9 cellular contexts compared by ENCODE assay signal in genomic region chr2:60796573-60797509, GRCh38. TPM values are rescaled to one million over a fixed set of nuclear protein-coding genes. Genes with fewer than 3 reads are reported as not detected.
DNase-seq lines count a peak whose midpoint lies in the region; FAIRE-seq and TF ChIP-seq lines count a peak whose summit lies in the region.
"Had no signal": no experiment of that assay in that cellular context is flagged by ENCODE, and none has a peak within 500 bp of the region (broad histone marks: within the 10 kb centered on the region; RNA-seq: fewer than 3 reads in every experiment).

No MANE protein-coding gene starts in this region.

- H3K27me3 ChIP-seq in Karpas-422 (ENCODE audit: low read length) (no peaks in the 10 kb centered on the region), small intestine (ENCODE audit: control insufficient read depth in 2 of 2, insufficient read depth in 2 of 2, low read length in 2 of 2) (no peaks in the 10 kb centered on the region), H7 (ENCODE audit: control insufficient read depth, insufficient read depth, low read length) (no peaks in the 10 kb centered on the region), BE2C (no peaks in the 10 kb centered on the region)

- H3K9me3 ChIP-seq in Karpas-422 (ENCODE audit: low read length) = no peaks in the 10 kb centered on the region
- no peaks in the 10 kb centered on the region for H3K9me3 ChIP-seq in small intestine (ENCODE audit: control insufficient read depth, low read depth)
- no peaks in the 10 kb centered on the region for H3K9me3 ChIP-seq in BE2C

- no peak overlapping the region for H3K9ac ChIP-seq in Karpas-422 (ENCODE audit: low read length)
- H3K9ac ChIP-seq: parathyroid adenoma had no signal

- peaks cover 61% of the 10 kb centered on the region; the same call in 1 of the 2 replicates for H3K36me3 ChIP-seq in Karpas-422 (ENCODE audit: insufficient read depth, low read length)
- H3K36me3 ChIP-seq in small intestine (ENCODE audit: control insufficient read depth in 2 of 2, insufficient read depth in 2 of 2, low read length in 2 of 2) = peaks cover 5 to 13% of the 10 kb centered on the region in 2 donors
- peaks cover 9% of the 10 kb centered on the region for H3K36me3 ChIP-seq in H7 (replicated peaks; ENCODE audit: control insufficient read depth, insufficient read depth, low read length)
- H3K36me3 ChIP-seq in BE2C = peaks cover 4% of the 10 kb centered on the region

- no peak for TF ChIP-seq CTCF in cardiac fibroblast (IDR thresholded peaks at IDR 0.05; ENCODE audit: low read depth, low read length)
- TF ChIP-seq CTCF in BE2C (IDR thresholded peaks at IDR 0.05; ENCODE audit: low read depth, low read length) = no peak

- H3K27me3 Mint-ChIP-seq in T-helper 1 cell treated with Interleukin-12 subunit alpha and Interleukin-12 subunit beta and Interleukin-4 antibody, amounts not matched to agents 30 μg/mL and 1 μg/mL, for 36 hours (ENCODE audit: low read depth) = no peaks in the 10 kb centered on the region

- WGBS in small intestine, 3 donors = 71 to 78% (median 77%) methylated on average over 6 of the region's 6 CpGs

- DNase-seq in T-helper 1 cell = no peak
- peak; percentile 63 for DNase-seq in Karpas-422
- peak; percentile 21 to 30 for DNase-seq in cardiac fibroblast (ENCODE audit: low read depth in 2 of 2)
- peak; percentile 15 for DNase-seq in small intestine
- no peak for DNase-seq in H7
- DNase-seq in BE2C = no peak
- no peak for DNase-seq in activated T-cell treated with anti-CD3 and anti-CD28 coated beads for 4 hours

- H3K4me1 ChIP-seq in Karpas-422 (ENCODE audit: low read length) (peaks cover 11% of the 10 kb centered on the region), small intestine (ENCODE audit: control insufficient read depth in 2 of 2, insufficient read depth in 1 of 2, low read depth in 1 of 2, low read length in 1 of 2) (no peaks in the 10 kb centered on the region), BE2C (no peaks in the 10 kb centered on the region)
- H3K4me1 ChIP-seq: parathyroid adenoma had no signal

- H4K20me1 ChIP-seq in Karpas-422 (ENCODE audit: insufficient read depth, low read depth, low read length) = no peaks in the 10 kb centered on the region

- no peaks in the 10 kb centered on the region for H3K9me2 ChIP-seq in Karpas-422 (replicated peaks; ENCODE audit: insufficient read depth, low read length)

- H3K79me2 ChIP-seq in Karpas-422 (ENCODE audit: low read length) = no peaks in the 10 kb centered on the region
- H3K79me2 ChIP-seq: parathyroid adenoma had no signal

- H3K4me3 ChIP-seq in Karpas-422 (ENCODE audit: low read length) = no peak overlapping the region
- no peak overlapping the region for H3K4me3 ChIP-seq in cardiac fibroblast (replicated peaks in 1 of 2; ENCODE audit: low read depth in 2 of 2, low read length in 2 of 2)
- H3K4me3 ChIP-seq in small intestine (ENCODE audit: low read depth in 1 of 2, low read length in 2 of 2) = no peak overlapping the region
- no peak overlapping the region for H3K4me3 ChIP-seq in H7 (ENCODE audit: insufficient read depth, low read depth, low read length)
- H3K4me3 ChIP-seq in BE2C (ENCODE audit: low read depth, low read length) = no peak overlapping the region

- no peak for FAIRE-seq in small intestine (lab: Jason Lieb, UNC)

- peak overlapping the region; percentile 51 for H3K27ac ChIP-seq in Karpas-422 (ENCODE audit: low read length)
- peak overlapping the region in 1 of 2 donors; percentile 27 for H3K27ac ChIP-seq in small intestine (ENCODE audit: low read depth in 1 of 2, low read length in 1 of 2)
- H3K27ac ChIP-seq: parathyroid adenoma had no signal

- peak overlapping the region; percentile 12 for H3K4me3 Mint-ChIP-seq in T-helper 1 cell treated with Interleukin-12 subunit alpha and Interleukin-12 subunit beta and Interleukin-4 antibody, amounts not matched to agents 30 μg/mL and 1 μg/mL, for 36 hours

- H3K27ac Mint-ChIP-seq in T-helper 1 cell treated with Interleukin-12 subunit alpha and Interleukin-12 subunit beta and Interleukin-4 antibody, amounts not matched to agents 30 μg/mL and 1 μg/mL, for 36 hours = peak overlapping the region; percentile 45

- no peak overlapping the region for H3K4me2 ChIP-seq in Karpas-422 (ENCODE audit: low read depth, low read length, poor library complexity, severe bottlenecking)

- peaks cover 38% of the 10 kb centered on the region for H3K36me3 Mint-ChIP-seq in T-helper 1 cell treated with Interleukin-12 subunit alpha and Interleukin-12 subunit beta and Interleukin-4 antibody, amounts not matched to agents 30 μg/mL and 1 μg/mL, for 36 hours (ENCODE audit: low read depth)

- no peaks in the 10 kb centered on the region for H3K9me3 Mint-ChIP-seq in T-helper 1 cell treated with Interleukin-12 subunit alpha and Interleukin-12 subunit beta and Interleukin-4 antibody, amounts not matched to agents 30 μg/mL and 1 μg/mL, for 36 hours

- no peak overlapping the region for H2AFZ ChIP-seq in Karpas-422 (ENCODE audit: low read length)
- H2AFZ ChIP-seq: parathyroid adenoma had no signal

- H3K4me1 Mint-ChIP-seq in T-helper 1 cell treated with Interleukin-12 subunit alpha and Interleukin-12 subunit beta and Interleukin-4 antibody, amounts not matched to agents 30 μg/mL and 1 μg/mL, for 36 hours (ENCODE audit: low read depth) = peaks cover 13% of the 10 kb centered on the region

RNA-seq across cellular contexts. Expression of gene PAPOLG, which starts 40.8 kb away (rescaled TPM):
- 21.1 and 41.3 TPM in 2 replicates for total RNA-seq in Karpas-422 (2014; rRNA removed; shearing (Covaris generic); ENCODE audit: low replicate concordance)
- 1 to 10 TPM; 2.7 to 3.8 (median 3.5) TPM for polyA plus RNA-seq in small intestine
- total RNA-seq in H7 (2014; rRNA removed; shearing (Covaris generic)) = 26.0 and 33.9 TPM in 2 replicates
- 3.8 TPM for polyA plus RNA-seq in BE2C (2012; ENCODE audit: insufficient read depth, insufficient read length, low read depth)

Comparison
In these comparisons a context has a peak if more than half of its experiments do, and no peak if none do; other contexts are left out.
1. DNase-seq: peak in Karpas-422 (single experiment), cardiac fibroblast (2 of 2) and small intestine (single experiment); none in T-helper 1 cell (0 of 5), H7 (single experiment), BE2C (single experiment) and activated T-cell treated with anti-CD3 and anti-CD28 coated beads for 4 hours (single experiment).